ENCODE assay signal across 21 cellular contexts in the genomic region with DNA sequence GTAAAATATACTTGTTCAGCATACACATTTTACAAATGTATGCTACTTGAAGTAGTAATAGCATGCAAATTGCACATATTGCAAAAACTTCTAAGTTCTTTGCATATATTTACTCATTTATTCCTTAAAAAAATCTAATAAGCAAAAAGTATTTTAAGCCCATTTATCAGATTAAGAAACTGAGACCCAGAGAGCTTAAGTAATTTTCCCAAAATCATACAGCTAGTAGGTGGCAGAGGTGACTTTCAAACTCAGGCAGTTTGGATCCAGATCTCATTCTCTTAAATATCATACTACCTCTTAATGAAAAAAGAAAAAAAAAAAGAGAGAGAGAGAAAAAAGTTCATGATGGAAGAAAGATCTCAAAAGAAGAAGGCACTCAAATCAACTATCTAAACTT.
"Had no signal": no experiment of that assay in that cellular context is flagged by ENCODE, and none has a peak within 500 bp of the region (broad histone marks: within the 10 kb centered on the region; RNA-seq: fewer than 3 reads in every experiment).

No MANE protein-coding gene starts in this region.

- H3K4me2 ChIP-seq: PC-9, SK-N-SH had no signal

- H3K4me1 ChIP-seq: Peyer's patch, SJSA1 had no signal

- DNase-seq: Karpas-422, KBM-7, MG63, NCI-H1092 treated with DMSO at 0.1 percent for 48 hours, NCI-H1436, NCI-H187, NCI-H2029, NCI-H2081 treated with DMSO at 0.1 percent for 48 hours, NCI-H2171, NCI-H226, NCI-H446, NCI-H510A, NCI-H82, PC-9, Peyer's patch, SHP77 treated with DMSO at 0.1 percent for 48 hours, SW 1271, T-cell had no signal

- H3K27me3 ChIP-seq: MG63, Peyer's patch, SJSA1 had no signal

- H2AFZ ChIP-seq: PC-9 had no signal

- H3K36me3 ChIP-seq: MG63, Peyer's patch, SJSA1 had no signal

- H3K27ac ChIP-seq: PC-9, Peyer's patch, SJSA1 had no signal

- H3K9me3 ChIP-seq: MG63, Peyer's patch, SJSA1, SK-N-SH had no signal

- H3K9ac ChIP-seq: SK-N-SH had no signal

- ATAC-seq: Right ventricle myocardium inferior, T-cell had no signal

- H3K4me3 ChIP-seq: MG63, PC-9, Peyer's patch, SJSA1 had no signal
